Comparison of ENCODE assay signal across 2 cellular contexts in genomic region chr6:84576029-84576428, GRCh38.
TF ChIP-seq lines count a peak whose summit lies in the region.

No MANE protein-coding gene starts in this region.

TF ChIP-seq in IMR-90, 13 proteins besides CTCF, POLR2A, EP300 and RAD21:
- peak; percentile 66 for TF ChIP-seq MAFK (IDR thresholded peaks at IDR 0.05; ENCODE audit: low read depth, low read length)
- TF ChIP-seq CHD1 (IDR thresholded peaks at IDR 0.05; ENCODE audit: low read depth, low read length), result no peak

TF ChIP-seq in GM12878, 131 proteins besides CTCF, POLR2A, EP300 and RAD21:
- TF ChIP-seq ZNF217 (IDR thresholded peaks at IDR 0.05), result no peak
- no peak for TF ChIP-seq NRF1 (conservative IDR thresholded peaks at IDR 0.05; ENCODE audit: low read depth, low read length)
- no peak for TF ChIP-seq TCF3 (IDR thresholded peaks at IDR 0.05; ENCODE audit: borderline replicate concordance, insufficient read depth, low read depth, low read length)
- no peak for TF ChIP-seq HCFC1 (IDR thresholded peaks at IDR 0.05; ENCODE audit: low read length)
- TF ChIP-seq E2F8 (IDR thresholded peaks at IDR 0.05; ENCODE audit: low read depth, partially characterized antibody), result no peak
- no peak for TF ChIP-seq JUND (IDR thresholded peaks at IDR 0.05; ENCODE audit: low read depth, low read length)
- TF ChIP-seq NBN (IDR thresholded peaks at IDR 0.05), result no peak
TF ChIP-seq in GM12878: peak in this region for 0.
